11 cellular contexts compared by ENCODE assay signal in the genomic region with DNA sequence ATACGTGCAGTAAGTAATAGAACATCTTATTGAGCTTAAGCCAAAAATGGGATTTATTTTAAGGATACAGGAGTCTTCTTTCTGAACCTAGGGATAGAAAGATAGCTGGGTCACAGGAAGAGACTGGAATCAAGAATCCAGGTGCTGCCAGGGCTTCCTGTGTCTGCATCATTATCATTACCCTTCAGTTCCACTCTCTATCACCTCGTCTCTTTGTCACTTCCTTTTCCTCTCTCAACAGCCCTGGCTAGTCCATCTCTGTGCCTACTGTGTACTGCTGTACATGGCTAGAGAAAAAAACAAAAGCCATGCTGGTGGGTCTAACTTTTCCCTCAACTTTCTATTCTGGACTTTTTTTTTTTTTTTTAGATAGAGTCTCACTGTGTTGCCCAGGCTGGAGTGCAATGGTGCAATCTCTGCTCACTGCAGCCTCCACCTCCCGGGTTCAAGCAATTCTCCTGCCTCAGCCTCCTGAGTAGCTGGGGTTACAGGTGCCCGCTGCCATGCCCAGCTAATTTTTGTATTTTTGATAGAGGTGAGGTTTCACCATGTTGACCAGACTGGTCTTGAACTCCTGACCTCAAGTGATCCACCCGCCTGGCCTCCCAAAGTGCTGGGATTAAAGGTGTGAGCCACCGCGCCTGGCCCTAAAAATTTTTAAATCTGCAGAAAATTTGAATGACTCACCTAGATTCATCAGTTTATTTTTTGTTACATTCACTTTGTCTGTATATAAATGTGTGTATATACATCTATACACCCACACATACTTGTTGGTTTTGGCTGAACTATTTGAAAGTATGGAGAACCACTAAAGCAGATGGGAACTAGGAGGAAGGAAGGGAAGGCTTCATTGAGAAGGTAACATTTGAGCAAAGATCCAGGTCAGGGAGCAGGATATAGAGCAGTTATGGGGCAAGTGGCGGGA. TPM values are rescaled to one million over a fixed set of nuclear protein-coding genes. Genes with fewer than 3 reads are reported as not detected.
DNase-seq lines count a peak whose midpoint lies in the region; ATAC-seq and TF ChIP-seq lines count a peak whose summit lies in the region.
"Had no signal": no experiment of that assay in that cellular context is flagged by ENCODE, and none has a peak within 500 bp of the region (broad histone marks: within the 10 kb centered on the region; RNA-seq: fewer than 3 reads in every experiment).

No MANE protein-coding gene starts in this region.

- H3K9me3 Mint-ChIP-seq in CD4-positive, alpha-beta memory T cell = no peaks in the 10 kb centered on the region
- no peaks in the 10 kb centered on the region for H3K9me3 Mint-ChIP-seq in endodermal cell
- H3K9me3 Mint-ChIP-seq in T-helper 2 cell treated with Interferon-gamma antibody and Interleukin-4, amounts not matched to agents 5 μg/mL and 100 μg/mL, for 36 hours = no peaks in the 10 kb centered on the region
- H3K9me3 Mint-ChIP-seq: CD14-positive monocyte; effector memory CD8-positive, alpha-beta T cell had no signal

- no peak overlapping the region for H3K4ac ChIP-seq in neuronal stem cell (ENCODE audit: low read length)

- peak overlapping the region in 4 of 7 donors; percentile 44 to 80 (median 68) for H3K27ac Mint-ChIP-seq in CD4-positive, alpha-beta memory T cell
- no peak overlapping the region for H3K27ac Mint-ChIP-seq in endodermal cell
- no peak overlapping the region for H3K27ac Mint-ChIP-seq in T-helper 2 cell treated with Interferon-gamma antibody and Interleukin-4, amounts not matched to agents 5 μg/mL and 100 μg/mL, for 36 hours

- no peak overlapping the region for H2BK15ac ChIP-seq in neuronal stem cell (ENCODE audit: low read length)

- CTCF ChIA-PET in CD4-positive, alpha-beta memory T cell (lab: Charles Lee; ENCODE audit: partially characterized antibody) = no interaction called here
- CTCF ChIA-PET in RWPE1 (lab: Yijun Ruan, JAX) = interaction anchor here (0.6 kb wide), 1 partner anchor 43 kb away, joined by 3 read pairs; no protein-coding TSS in a partner anchor

- H3K9ac ChIP-seq in endodermal cell (ENCODE audit: extremely low read depth, low read length, poor library complexity, severe bottlenecking) = no peak overlapping the region
- H3K9ac ChIP-seq in neuronal stem cell (ENCODE audit: low read depth, low read length, poor library complexity) = no peak overlapping the region

- DNase-seq in CD4-positive, alpha-beta memory T cell = no peak
- DNase-seq in RWPE1 (ENCODE audit: low spot score) (peak; percentile 16), endodermal cell (no peak), neuronal stem cell (ENCODE audit: low spot score) (no peak), G401 (ENCODE audit: low spot score) (no peak)
- DNase-seq in T-helper 2 cell treated with Interferon-gamma antibody and Interleukin-4, amounts not matched to agents 5 μg/mL and 100 μg/mL, for 36 hours (ENCODE audit: low spot score) = no peak
- DNase-seq: effector memory CD8-positive, alpha-beta T cell; NCI-H187 had no signal

- no peak overlapping the region for H3K4me3 Mint-ChIP-seq in CD4-positive, alpha-beta memory T cell
- no peak overlapping the region for H3K4me3 Mint-ChIP-seq in endodermal cell
- no peak overlapping the region for H3K4me3 Mint-ChIP-seq in T-helper 2 cell treated with Interferon-gamma antibody and Interleukin-4, amounts not matched to agents 5 μg/mL and 100 μg/mL, for 36 hours
- H3K4me3 Mint-ChIP-seq: CD14-positive monocyte; effector memory CD8-positive, alpha-beta T cell had no signal

- POLR2A ChIA-PET in CD4-positive, alpha-beta memory T cell (lab: Charles Lee; ENCODE audit: partially characterized antibody) = no interaction called here
- POLR2A ChIA-PET in RWPE1 (lab: Yijun Ruan, JAX; ENCODE audit: low non-redundant PET) = interaction anchor here (0.7 kb wide), 1 partner anchor 370 kb away, joined by 6 read pairs; no protein-coding TSS in a partner anchor

- no peak overlapping the region for H3K4me2 ChIP-seq in neuronal stem cell (ENCODE audit: insufficient read depth, low read length, poor library complexity, severe bottlenecking)

- peaks cover under 1% of the 10 kb centered on the region for H3K36me3 ChIP-seq in CD4-positive, alpha-beta memory T cell (ENCODE audit: insufficient read depth, low read length)
- peaks cover 7% of the 10 kb centered on the region for H3K36me3 ChIP-seq in endodermal cell (ENCODE audit: control insufficient read depth, insufficient read depth, low read length)
- no peaks in the 10 kb centered on the region for H3K36me3 ChIP-seq in neuronal stem cell (replicated peaks in 1 of 2; ENCODE audit: control insufficient read depth in 2 of 2, insufficient read depth in 2 of 2, low read length in 2 of 2)

- no peak overlapping the region for H4K8ac ChIP-seq in neuronal stem cell (ENCODE audit: low read depth, low read length)

- H3K27me3 Mint-ChIP-seq in CD4-positive, alpha-beta memory T cell = no peaks in the 10 kb centered on the region
- no peaks in the 10 kb centered on the region for H3K27me3 Mint-ChIP-seq in endodermal cell (ENCODE audit: insufficient read depth)
- no peaks in the 10 kb centered on the region for H3K27me3 Mint-ChIP-seq in T-helper 2 cell treated with Interferon-gamma antibody and Interleukin-4, amounts not matched to agents 5 μg/mL and 100 μg/mL, for 36 hours (ENCODE audit: low read depth)
- H3K27me3 Mint-ChIP-seq: effector memory CD8-positive, alpha-beta T cell had no signal

- H3K14ac ChIP-seq in neuronal stem cell (ENCODE audit: low read length) = no peak overlapping the region

- H3K9me3 ChIP-seq in CD4-positive, alpha-beta memory T cell (ENCODE audit: control insufficient read depth in 1 of 2, low read length in 2 of 2) = no peaks in the 10 kb centered on the region
- H3K9me3 ChIP-seq in endodermal cell (ENCODE audit: control insufficient read depth, low read length) (no peaks in the 10 kb centered on the region), neuronal stem cell (replicated peaks in 1 of 2; ENCODE audit: control insufficient read depth in 2 of 2, insufficient read depth in 1 of 2, low read depth in 1 of 2, low read length in 2 of 2) (no peaks in the 10 kb centered on the region)

- ATAC-seq in GM18502 (IDR thresholded peaks at IDR 0.05; ENCODE audit: poor library complexity, unreplicated experiment) = no peak
- no peak for ATAC-seq in GM19023 (IDR thresholded peaks at IDR 0.05; ENCODE audit: unreplicated experiment)
- ATAC-seq: effector memory CD8-positive, alpha-beta T cell had no signal

- no peak overlapping the region for H2BK120ac ChIP-seq in neuronal stem cell (ENCODE audit: low read depth, low read length)

- WGBS in endodermal cell (ENCODE audit: insufficient coverage in 1 of 2, insufficient read length in 1 of 2), 2 experiments = 76 to 96% methylated on average over 3 to 8 of the region's 8 CpGs
- WGBS in neuronal stem cell (ENCODE audit: extremely low coverage in 2 of 2, insufficient read length in 2 of 2, insufficient replicate concordance in 1 of 2), 2 donors = no CpG with 5 or more reads among the region's 8 CpGs

- no peak overlapping the region for H3K23ac ChIP-seq in neuronal stem cell (ENCODE audit: low read depth, low read length, poor library complexity)

- no peak for TF ChIP-seq CTCF in RWPE1 (conservative IDR thresholded peaks at IDR 0.05; ENCODE audit: low read depth)
- TF ChIP-seq CTCF in endodermal cell (conservative IDR thresholded peaks at IDR 0.05) = no peak

- peaks cover 15 to 24% (median 19%) of the 10 kb centered on the region in 4 donors for H3K4me1 Mint-ChIP-seq in CD4-positive, alpha-beta memory T cell
- H3K4me1 Mint-ChIP-seq in endodermal cell = peaks cover 6% of the 10 kb centered on the region
- H3K4me1 Mint-ChIP-seq in T-helper 2 cell treated with Interferon-gamma antibody and Interleukin-4, amounts not matched to agents 5 μg/mL and 100 μg/mL, for 36 hours (ENCODE audit: low read depth) = peaks cover 10% of the 10 kb centered on the region

- H3K18ac ChIP-seq in neuronal stem cell (ENCODE audit: low read length) = no peak overlapping the region

- H2AFZ ChIP-seq in neuronal stem cell (ENCODE audit: low read length) = no peak overlapping the region

- no peaks in the 10 kb centered on the region for H3K27me3 ChIP-seq in CD4-positive, alpha-beta memory T cell (ENCODE audit: insufficient read depth, low read length)
- H3K27me3 ChIP-seq in endodermal cell (ENCODE audit: control insufficient read depth, insufficient read depth, low read length, poor library complexity, severe bottlenecking) (no peaks in the 10 kb centered on the region), neuronal stem cell (ENCODE audit: control insufficient read depth in 3 of 3, insufficient read depth in 3 of 3, low read depth in 1 of 3, low read length in 3 of 3) (no peaks in the 10 kb centered on the region)

- H3K27ac ChIP-seq in CD4-positive, alpha-beta memory T cell (ENCODE audit: low read depth, low read length) = no peak overlapping the region
- H3K27ac ChIP-seq in RWPE1 (peak overlapping the region; percentile 81), endodermal cell (ENCODE audit: low read depth, low read length) (peak overlapping the region; percentile 5), neuronal stem cell (replicated peaks; ENCODE audit: low read length) (peak overlapping the region; percentile 4)

- peaks cover 11% of the 10 kb centered on the region for H3K4me1 ChIP-seq in CD4-positive, alpha-beta memory T cell (ENCODE audit: insufficient read depth, low read length)
- H3K4me1 ChIP-seq in endodermal cell (ENCODE audit: control insufficient read depth, insufficient read depth, low read length) (no peaks in the 10 kb centered on the region), neuronal stem cell (ENCODE audit: control insufficient read depth in 2 of 2, insufficient read depth in 1 of 2, low read depth in 1 of 2, low read length in 2 of 2) (peaks cover 4 to 11% of the 10 kb centered on the region in 2 donors)

- intact Hi-C loops in CD4-positive, alpha-beta memory T cell (cut with micrococcal nuclease) = no loop called here

- no peak overlapping the region for H2BK12ac ChIP-seq in neuronal stem cell (ENCODE audit: low read length)

- H2BK5ac ChIP-seq in neuronal stem cell (ENCODE audit: low read length) = no peak overlapping the region

- no peak overlapping the region for H4K91ac ChIP-seq in neuronal stem cell (ENCODE audit: low read depth, low read length, poor library complexity)

- H3K4me3 ChIP-seq in CD4-positive, alpha-beta memory T cell (ENCODE audit: low read length in 2 of 2) = no peak overlapping the region
- H3K4me3 ChIP-seq in endodermal cell (ENCODE audit: low read length) (no peak overlapping the region), neuronal stem cell (ENCODE audit: low read length in 2 of 2) (no peak overlapping the region)

- H3K36me3 Mint-ChIP-seq in CD4-positive, alpha-beta memory T cell = peaks cover 5 to 7% of the 10 kb centered on the region in 2 donors
- peaks cover 12% of the 10 kb centered on the region for H3K36me3 Mint-ChIP-seq in endodermal cell (ENCODE audit: low read depth)
- peaks cover 1% of the 10 kb centered on the region for H3K36me3 Mint-ChIP-seq in T-helper 2 cell treated with Interferon-gamma antibody and Interleukin-4, amounts not matched to agents 5 μg/mL and 100 μg/mL, for 36 hours (ENCODE audit: low read depth)

- no peaks in the 10 kb centered on the region for H3K79me1 ChIP-seq in neuronal stem cell (ENCODE audit: low read depth, low read length)

- in situ Hi-C loops in G401 (cut with HindIII; ENCODE audit: low sequenced_read_pairs) = no loop called here

- H2AK5ac ChIP-seq in neuronal stem cell (ENCODE audit: low read depth, low read length) = no peak overlapping the region

RNA-seq across cellular contexts. Expression of gene UBE4B, which starts 31.9 kb away (rescaled TPM):
- 10 to 100 TPM; 44.1 to 47.6 TPM for total RNA-seq in CD4-positive, alpha-beta memory T cell
- polyA plus RNA-seq in CD4-positive, alpha-beta memory T cell = 1 to 10 TPM; 4.6 to 9.8 TPM
- 10 to 100 TPM; 62.7 to 73.3 TPM for total RNA-seq in endodermal cell
- polyA plus RNA-seq in endodermal cell (2013, experiment 1 of 2) = 45.2 TPM
- 41.2 TPM for polyA plus RNA-seq in endodermal cell (2013, experiment 2 of 2)
- polyA plus RNA-seq in neuronal stem cell (2013, experiment 1 of 2) = 37.6 TPM
- 39.2 TPM for polyA plus RNA-seq in neuronal stem cell (2013, experiment 2 of 2)
- 82.1 and 101 TPM in 2 replicates for total RNA-seq in G401 (2014; rRNA removed; shearing (Covaris generic))

Comparison
In these comparisons a context has a peak if more than half of its experiments do, and no peak if none do; other contexts are left out.
1. H3K27ac Mint-ChIP-seq: peak in CD4-positive, alpha-beta memory T cell (4 of 7); none in endodermal cell (single experiment) and T-helper 2 cell treated with Interferon-gamma antibody and Interleukin-4, amounts not matched to agents 5 μg/mL and 100 μg/mL, for 36 hours (single experiment).